Comparison of ENCODE assay signal across 8 cellular contexts in the genomic region with DNA sequence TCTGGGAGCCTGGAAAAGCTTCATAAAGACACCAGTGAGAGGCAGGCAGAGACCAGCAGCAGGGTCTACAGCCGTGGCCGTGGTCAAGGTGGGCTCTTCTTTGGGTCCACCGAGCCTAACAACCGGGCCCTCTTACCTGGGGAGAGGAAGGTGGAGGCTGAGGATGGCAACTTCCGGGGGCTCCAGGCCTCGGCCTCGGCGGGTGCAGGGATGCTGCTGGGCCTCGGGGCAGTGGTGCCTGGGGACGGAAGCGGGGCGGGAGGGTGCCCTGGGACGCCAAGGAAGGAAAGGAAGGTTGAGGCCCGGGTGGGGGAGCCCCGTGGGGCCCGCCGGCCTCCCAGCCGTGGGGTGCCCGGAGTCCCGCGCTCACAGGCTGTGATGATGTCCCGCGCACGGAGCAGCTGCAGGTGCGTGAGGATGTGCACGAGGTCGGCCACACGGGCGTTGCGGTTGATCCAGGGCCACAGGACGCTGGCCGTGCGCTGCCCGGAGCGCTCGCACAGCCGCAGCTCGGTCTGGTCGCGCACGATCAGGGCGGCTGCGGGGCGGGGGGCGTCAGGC. TPM values are rescaled to one million over a fixed set of nuclear protein-coding genes. Genes with fewer than 3 reads are reported as not detected.
DNase-seq lines count a peak whose midpoint lies in the region; ATAC-seq and TF ChIP-seq lines count a peak whose summit lies in the region.

No MANE protein-coding gene starts in this region.

- H3K4me1 ChIP-seq in mesenchymal stem cell (ENCODE audit: control insufficient read depth, insufficient read depth, low read depth, low read length) = peaks cover 33% of the 10 kb centered on the region
- H3K4me1 ChIP-seq in urinary bladder (ENCODE audit: insufficient read depth) = no peaks in the 10 kb centered on the region

- no peaks in the 10 kb centered on the region for H3K9me3 Mint-ChIP-seq in MCF 10A (ENCODE audit: unreplicated experiment)

- peak overlapping the region; percentile 95 for H3K27ac Mint-ChIP-seq in MCF 10A (ENCODE audit: low read depth, unreplicated experiment)

- TF ChIP-seq CTCF in MCF 10A (IDR thresholded peaks at IDR 0.05; ENCODE audit: unreplicated experiment) = no peak

- H3K4me3 Mint-ChIP-seq in MCF 10A (ENCODE audit: unreplicated experiment) = peak overlapping the region; percentile 84

- POLR2A ChIA-PET in MCF 10A (lab: Yijun Ruan, JAX) = interaction anchor here (0.6 to 2.3 kb wide), 6 partner anchors 8 to 55 kb away, joined by 3 to 16 read pairs (median 5); partner anchors contain the start of genes HCFC1 and TMEM187

- peak overlapping the region in 1 of 2 experiments; percentile 25 for H2BK12ac ChIP-seq in mesenchymal stem cell (ENCODE audit: low read length in 2 of 2)

- peak; percentile 14 to 19 for ATAC-seq in activated CD4-positive, CD25-positive, alpha-beta regulatory T cell treated with anti-CD3 and anti-CD28 coated beads, Interleukin-2, amount 50 U/mL, for 24 hours

- no peak overlapping the region for H2AFZ ChIP-seq in mesenchymal stem cell (ENCODE audit: low read depth, low read length)

- H3K4me3 ChIP-seq in mesenchymal stem cell (ENCODE audit: insufficient read depth in 1 of 2, low read depth in 1 of 2, low read length in 2 of 2) (peak overlapping the region; percentile 67 to 76), urinary bladder (ENCODE audit: low read depth, low read length) (peak overlapping the region; percentile 70)

- peak overlapping the region; percentile 96 to 98 for H3K18ac ChIP-seq in mesenchymal stem cell (ENCODE audit: low read depth in 1 of 2, low read length in 2 of 2)

- peaks cover 0 to 12% of the 10 kb centered on the region in 2 experiments for H3K27me3 ChIP-seq in mesenchymal stem cell (ENCODE audit: control insufficient read depth in 1 of 2, insufficient read depth in 1 of 2, low read length in 2 of 2)

- no peak overlapping the region for H2AK5ac ChIP-seq in mesenchymal stem cell (ENCODE audit: low read length, severe bottlenecking)

- no peaks in the 10 kb centered on the region for H3K4me1 Mint-ChIP-seq in MCF 10A (ENCODE audit: insufficient read depth, unreplicated experiment)

- H4K8ac ChIP-seq in mesenchymal stem cell (ENCODE audit: low read length) = peak overlapping the region; percentile 98

- peak overlapping the region; percentile 92 for H4K91ac ChIP-seq in mesenchymal stem cell (ENCODE audit: low read length)

- no TSS peak for BruUV-seq in MCF 10A (replicated peaks; lab: Mats Ljungman, UMichigan)

- no peak for DNase-seq in activated CD4-positive, CD25-positive, alpha-beta regulatory T cell (lab: John Stamatoyannopoulos, UW)
- DNase-seq in MCF 10A (ENCODE audit: unreplicated experiment) = no peak
- DNase-seq in mesenchymal stem cell = peak; percentile 18
- DNase-seq in cerebellar cortex (ENCODE audit: low spot score) = no peak
- no peak for DNase-seq in dedifferentiated amniotic fluid mesenchymal stem cell (ENCODE audit: extremely low spot score)

- H3K9me3 ChIP-seq in KOPT-K1 (ENCODE audit: insufficient read depth, low read length, poor library complexity, severe bottlenecking) = peaks cover 4% of the 10 kb centered on the region
- H3K9me3 ChIP-seq in mesenchymal stem cell (ENCODE audit: control insufficient read depth, low read length) = no peaks in the 10 kb centered on the region

- H3K27ac ChIP-seq in KOPT-K1 (ENCODE audit: low read depth, low read length, poor library complexity, severe bottlenecking) (peak overlapping the region; percentile 91), mesenchymal stem cell (ENCODE audit: low read length, poor library complexity, severe bottlenecking) (peak overlapping the region; percentile 54), urinary bladder (ENCODE audit: low read depth) (peak overlapping the region; percentile 74)

- H3K23ac ChIP-seq in mesenchymal stem cell (ENCODE audit: low read length in 2 of 2) = no peak overlapping the region

- peak overlapping the region in 1 of 2 experiments; percentile 99 for H3K14ac ChIP-seq in mesenchymal stem cell (ENCODE audit: low read length in 2 of 2)

- CTCF ChIA-PET in MCF 10A (lab: Yijun Ruan, JAX) = interaction anchor here (0.6 to 0.8 kb wide), 4 partner anchors 46 to 436 kb away, joined by 3 read pairs; no protein-coding TSS in a partner anchor

- peaks cover 11% of the 10 kb centered on the region for H3K27me3 Mint-ChIP-seq in MCF 10A (ENCODE audit: insufficient read depth, unreplicated experiment)

- peak overlapping the region; percentile 94 for H3K4ac ChIP-seq in mesenchymal stem cell (ENCODE audit: low read depth in 1 of 2, low read length in 2 of 2)

- H3K9ac ChIP-seq in mesenchymal stem cell (ENCODE audit: low read length) = peak overlapping the region; percentile 88

- H3K36me3 Mint-ChIP-seq in MCF 10A (ENCODE audit: insufficient read depth, unreplicated experiment) = peaks cover 17% of the 10 kb centered on the region

- H2BK5ac ChIP-seq in mesenchymal stem cell (ENCODE audit: low read depth, low read length, poor library complexity, severe bottlenecking) = peak overlapping the region; percentile 9

- peaks cover 42% of the 10 kb centered on the region for H3K36me3 ChIP-seq in KOPT-K1 (ENCODE audit: insufficient read depth, low read length)
- peaks cover 34 to 49% of the 10 kb centered on the region in 2 experiments for H3K36me3 ChIP-seq in mesenchymal stem cell (ENCODE audit: control insufficient read depth in 1 of 2, insufficient read depth in 2 of 2, low read depth in 1 of 2, low read length in 2 of 2)
- no peaks in the 10 kb centered on the region for H3K36me3 ChIP-seq in urinary bladder (ENCODE audit: insufficient read depth)

- peak overlapping the region; percentile 85 for H2BK120ac ChIP-seq in mesenchymal stem cell (ENCODE audit: low read depth, low read length)

- intact Hi-C loops in MCF 10A (cut with micrococcal nuclease) = no loop called here

- 0% methylated on average over 4 of the region's 45 CpGs for WGBS in mesenchymal stem cell
- 1% methylated on average over 45 of the region's 45 CpGs for WGBS in urinary bladder

- H3K79me1 ChIP-seq in mesenchymal stem cell (replicated peaks; ENCODE audit: low read length, poor library complexity, severe bottlenecking) = peaks cover 15% of the 10 kb centered on the region

- H2BK15ac ChIP-seq in mesenchymal stem cell (ENCODE audit: low read depth, poor library complexity, severe bottlenecking) = peak overlapping the region; percentile 94

- peak overlapping the region; percentile 81 for H3K4me2 ChIP-seq in mesenchymal stem cell (ENCODE audit: low read length, poor library complexity, severe bottlenecking)

RNA-seq across cellular contexts. Expression of gene IRAK1, which starts 0.6 kb away (rescaled TPM):
- 201 and 237 TPM in 2 replicates for total RNA-seq in MCF 10A (2022)
- polyA plus RNA-seq in mesenchymal stem cell (2013, experiment 1 of 2) = 92.3 TPM
- 88.1 TPM for polyA plus RNA-seq in mesenchymal stem cell (2013, experiment 2 of 2)
- total RNA-seq in urinary bladder = 9.5 TPM
- 67.2 TPM for polyA plus RNA-seq in urinary bladder

RNA-seq across cellular contexts. Expression of gene TMEM187, which starts 46.6 kb away (rescaled TPM):
- 9.3 and 10.9 TPM in 2 replicates for total RNA-seq in MCF 10A (2022)
- polyA plus RNA-seq in mesenchymal stem cell (2013, experiment 1 of 2) = 5.8 TPM
- 5.5 TPM for polyA plus RNA-seq in mesenchymal stem cell (2013, experiment 2 of 2)
- total RNA-seq in urinary bladder = 2.3 TPM
- polyA plus RNA-seq in urinary bladder = 13.6 TPM

RNA-seq across cellular contexts. Expression of gene HCFC1, which starts 47.5 kb away (rescaled TPM):
- 40.3 and 44.5 TPM in 2 replicates for total RNA-seq in MCF 10A (2022)
- 27.2 TPM for polyA plus RNA-seq in mesenchymal stem cell (2013, experiment 1 of 2)
- 23.7 TPM for polyA plus RNA-seq in mesenchymal stem cell (2013, experiment 2 of 2)
- total RNA-seq in urinary bladder = 15.4 TPM
- 35.2 TPM for polyA plus RNA-seq in urinary bladder

Comparison
In these comparisons a context has a peak if more than half of its experiments do, and no peak if none do; other contexts are left out.
1. RNA of gene IRAK1, which starts 0.6 kb away (total RNA-seq): 201 to 237 TPM in MCF 10A; 9.5 TPM in urinary bladder (single experiment); every median in the first group is over 10 times any median in the second.
2. Peak in every context shown above with its lines, with median percentiles within 50 percentile points of each other: H3K27ac ChIP-seq.